8 cellular contexts compared by ENCODE assay signal in genomic region chr6:4313044-4313686, GRCh38.
A peak's percentile ranks its signal among the peaks of the same experiment; 100 is the strongest.
DNase-seq lines count a peak whose midpoint lies in the region; ATAC-seq and TF ChIP-seq lines count a peak whose summit lies in the region.

No MANE protein-coding gene starts in this region.

- TF ChIP-seq CTCF in WTC11 (IDR thresholded peaks at IDR 0.05) = no peak
- TF ChIP-seq CTCF in glutamatergic neuron (IDR thresholded peaks at IDR 0.05; ENCODE audit: partially characterized antibody, unreplicated experiment) = no peak

- ATAC-seq in Right ventricle myocardium inferior (peak; percentile 59), WTC11 (peak; percentile 94), GM21360 (IDR thresholded peaks at IDR 0.05; ENCODE audit: unreplicated experiment) (no peak), GM19467 (IDR thresholded peaks at IDR 0.05; ENCODE audit: unreplicated experiment) (no peak)

- H3K4me3 Mint-ChIP-seq in WTC11 = no peak overlapping the region
- H3K4me3 Mint-ChIP-seq in glutamatergic neuron (ENCODE audit: unreplicated experiment) = no peak overlapping the region
- no peak overlapping the region for H3K4me3 Mint-ChIP-seq in T-helper 2 cell treated with Interferon-gamma antibody and Interleukin-4, amounts not matched to agents 5 μg/mL and 100 μg/mL, for 36 hours

- CTCF ChIA-PET in WTC11 (lab: Charles Lee) = interaction anchor here (0.7 to 1.1 kb wide), 2 partner anchors 414 to 717 kb away, joined by 4 to 6 read pairs; no protein-coding TSS in a partner anchor

- H3K27ac Mint-ChIP-seq in WTC11 (no peak overlapping the region), glutamatergic neuron (ENCODE audit: unreplicated experiment) (no peak overlapping the region)
- H3K27ac Mint-ChIP-seq in T-helper 2 cell treated with Interferon-gamma antibody and Interleukin-4, amounts not matched to agents 5 μg/mL and 100 μg/mL, for 36 hours = no peak overlapping the region

- H3K36me3 Mint-ChIP-seq in WTC11 (peaks cover 9% of the 10 kb centered on the region), glutamatergic neuron (ENCODE audit: unreplicated experiment) (peaks cover 37% of the 10 kb centered on the region)
- no peaks in the 10 kb centered on the region for H3K36me3 Mint-ChIP-seq in T-helper 2 cell treated with Interferon-gamma antibody and Interleukin-4, amounts not matched to agents 5 μg/mL and 100 μg/mL, for 36 hours (ENCODE audit: low read depth)

- peaks cover 12% of the 10 kb centered on the region for H3K4me1 Mint-ChIP-seq in WTC11
- H3K4me1 Mint-ChIP-seq in glutamatergic neuron (ENCODE audit: low read depth, unreplicated experiment) = peaks cover 2% of the 10 kb centered on the region
- no peaks in the 10 kb centered on the region for H3K4me1 Mint-ChIP-seq in T-helper 2 cell treated with Interferon-gamma antibody and Interleukin-4, amounts not matched to agents 5 μg/mL and 100 μg/mL, for 36 hours (ENCODE audit: low read depth)

- POLR2A ChIA-PET in WTC11 (lab: Charles Lee) = no interaction called here

- H3K9me3 Mint-ChIP-seq in WTC11 (peaks cover 22% of the 10 kb centered on the region), glutamatergic neuron (ENCODE audit: unreplicated experiment) (peaks cover 4% of the 10 kb centered on the region)
- H3K9me3 Mint-ChIP-seq in T-helper 2 cell treated with Interferon-gamma antibody and Interleukin-4, amounts not matched to agents 5 μg/mL and 100 μg/mL, for 36 hours = peaks cover 26% of the 10 kb centered on the region

- no peak for DNase-seq in Right ventricle myocardium inferior (ENCODE audit: missing footprints)
- DNase-seq in cardiac septum (ENCODE audit: low spot score) = no peak
- DNase-seq in WTC11 (ENCODE audit: low spot score) = no peak
- DNase-seq in hepatic stellate cell (ENCODE audit: low spot score) = peak; percentile 67
- DNase-seq in glutamatergic neuron = no peak
- no peak for DNase-seq in T-helper 2 cell treated with Interferon-gamma antibody and Interleukin-4, amounts not matched to agents 5 μg/mL and 100 μg/mL, for 36 hours (ENCODE audit: low spot score)

- H3K27me3 Mint-ChIP-seq in WTC11 (ENCODE audit: low read depth) = peaks cover 4% of the 10 kb centered on the region; the same call in 1 of the 2 replicates
- peaks cover 2% of the 10 kb centered on the region for H3K27me3 Mint-ChIP-seq in glutamatergic neuron (ENCODE audit: unreplicated experiment)
- H3K27me3 Mint-ChIP-seq in T-helper 2 cell treated with Interferon-gamma antibody and Interleukin-4, amounts not matched to agents 5 μg/mL and 100 μg/mL, for 36 hours (ENCODE audit: low read depth) = peaks cover 4% of the 10 kb centered on the region

- intact Hi-C loops in Right ventricle myocardium inferior (cut with DNase I) = loop anchor here (5.0 kb wide), 1 partner anchor 624 kb away; no protein-coding TSS in a partner anchor
- intact Hi-C loops in cardiac septum (cut with DNase I) = loop anchor here (5.0 kb wide), 1 partner anchor 624 kb away; no protein-coding TSS in a partner anchor

TF ChIP-seq in WTC11, 78 proteins besides CTCF, POLR2A, EP300 and RAD21:
- TF ChIP-seq, protein P1, sequence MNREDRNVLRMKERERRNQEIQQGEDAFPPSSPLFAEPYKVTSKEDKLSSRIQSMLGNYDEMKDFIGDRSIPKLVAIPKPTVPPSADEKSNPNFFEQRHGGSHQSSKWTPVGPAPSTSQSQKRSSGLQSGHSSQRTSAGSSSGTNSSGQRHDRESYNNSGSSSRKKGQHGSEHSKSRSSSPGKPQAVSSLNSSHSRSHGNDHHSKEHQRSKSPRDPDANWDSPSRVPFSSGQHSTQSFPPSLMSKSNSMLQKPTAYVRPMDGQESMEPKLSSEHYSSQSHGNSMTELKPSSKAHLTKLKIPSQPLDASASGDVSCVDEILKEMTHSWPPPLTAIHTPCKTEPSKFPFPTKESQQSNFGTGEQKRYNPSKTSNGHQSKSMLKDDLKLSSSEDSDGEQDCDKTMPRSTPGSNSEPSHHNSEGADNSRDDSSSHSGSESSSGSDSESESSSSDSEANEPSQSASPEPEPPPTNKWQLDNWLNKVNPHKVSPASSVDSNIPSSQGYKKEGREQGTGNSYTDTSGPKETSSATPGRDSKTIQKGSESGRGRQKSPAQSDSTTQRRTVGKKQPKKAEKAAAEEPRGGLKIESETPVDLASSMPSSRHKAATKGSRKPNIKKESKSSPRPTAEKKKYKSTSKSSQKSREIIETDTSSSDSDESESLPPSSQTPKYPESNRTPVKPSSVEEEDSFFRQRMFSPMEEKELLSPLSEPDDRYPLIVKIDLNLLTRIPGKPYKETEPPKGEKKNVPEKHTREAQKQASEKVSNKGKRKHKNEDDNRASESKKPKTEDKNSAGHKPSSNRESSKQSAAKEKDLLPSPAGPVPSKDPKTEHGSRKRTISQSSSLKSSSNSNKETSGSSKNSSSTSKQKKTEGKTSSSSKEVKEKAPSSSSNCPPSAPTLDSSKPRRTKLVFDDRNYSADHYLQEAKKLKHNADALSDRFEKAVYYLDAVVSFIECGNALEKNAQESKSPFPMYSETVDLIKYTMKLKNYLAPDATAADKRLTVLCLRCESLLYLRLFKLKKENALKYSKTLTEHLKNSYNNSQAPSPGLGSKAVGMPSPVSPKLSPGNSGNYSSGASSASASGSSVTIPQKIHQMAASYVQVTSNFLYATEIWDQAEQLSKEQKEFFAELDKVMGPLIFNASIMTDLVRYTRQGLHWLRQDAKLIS (CRISPR knock-in tag; IDR thresholded peaks at IDR 0.05; ENCODE audit: borderline replicate concordance) = no peak
- no peak for TF ChIP-seq ATF3 (CRISPR knock-in tag; conservative IDR thresholded peaks at IDR 0.05)
- 0 out of 2 replicates have a peak, but pooled peaks have one; percentile 32 for TF ChIP-seq FOXK1 (CRISPR knock-in tag; IDR thresholded peaks at IDR 0.05)

Comparison
In these comparisons a context has a peak if more than half of its experiments do, and no peak if none do; other contexts are left out.
1. ATAC-seq: peak in Right ventricle myocardium inferior (single experiment) and WTC11 (single experiment); none in GM21360 (single experiment) and GM19467 (single experiment).